In genomic region chr19:49741210-49741844, GRCh38 we compare ENCODE assay signal across 27 cellular contexts. TPM values are rescaled to one million over a fixed set of nuclear protein-coding genes. Genes with fewer than 3 reads are reported as not detected.
DNase-seq lines count a peak whose midpoint lies in the region; ATAC-seq and TF ChIP-seq lines count a peak whose summit lies in the region.
"Had no signal": no experiment of that assay in that cellular context is flagged by ENCODE, and none has a peak within 500 bp of the region (broad histone marks: within the 10 kb centered on the region; RNA-seq: fewer than 3 reads in every experiment).

No MANE protein-coding gene starts in this region.

- no peaks in the 10 kb centered on the region for H4K20me1 ChIP-seq in neural progenitor cell (ENCODE audit: low read depth)

- no peak for ATAC-seq in GM18502 (IDR thresholded peaks at IDR 0.05; ENCODE audit: poor library complexity, unreplicated experiment)
- ATAC-seq: CD8-positive, alpha-beta T cell; gastrocnemius medialis; stimulated activated memory B cell treated with anti-CD40 and anti-IgM and Interleukin-4, amounts not matched to agents 10 μg/mL and 1 μg/mL and 100 μg/mL, for 72 hours had no signal

- H3K4me1 ChIP-seq in neural progenitor cell, result no peaks in the 10 kb centered on the region
- H3K4me1 ChIP-seq: gastrocnemius medialis had no signal

- no peaks in the 10 kb centered on the region for H3K4me1 Mint-ChIP-seq in neural progenitor cell
- H3K4me1 Mint-ChIP-seq: brain had no signal

- H3K4me2 ChIP-seq in neural progenitor cell, result no peak overlapping the region

- no peaks in the 10 kb centered on the region for H3K9me3 ChIP-seq in neural progenitor cell (ENCODE audit: low read depth)
- H3K9me3 ChIP-seq: gastrocnemius medialis had no signal

- no peak overlapping the region for H3K9ac ChIP-seq in neural progenitor cell
- H3K9ac ChIP-seq: GM23248 had no signal

- no peak overlapping the region for H3K4me3 Mint-ChIP-seq in neural progenitor cell
- H3K4me3 Mint-ChIP-seq: brain; CD8-positive, alpha-beta T cell; IgD-negative memory B cell; stimulated activated memory B cell treated with anti-CD40 and anti-IgM and Interleukin-4, amounts not matched to agents 10 μg/mL and 1 μg/mL and 100 μg/mL, for 72 hours had no signal

- TF ChIP-seq CTCF in neural progenitor cell (IDR thresholded peaks at IDR 0.05) (no peak), GM10266 (IDR thresholded peaks at IDR 0.05; ENCODE audit: control insufficient read depth, insufficient read depth, low read depth, missing control alignments) (no peak)

- H3K4me3 ChIP-seq in neural progenitor cell, result no peak overlapping the region
- H3K4me3 ChIP-seq: gastrocnemius medialis, GM23248, skin epidermis had no signal

- H3K27ac Mint-ChIP-seq in neural progenitor cell, result peak overlapping the region; percentile 6
- H3K27ac Mint-ChIP-seq: brain; CD8-positive, alpha-beta T cell; IgD-negative memory B cell; stimulated activated memory B cell treated with anti-CD40 and anti-IgM and Interleukin-4, amounts not matched to agents 10 μg/mL and 1 μg/mL and 100 μg/mL, for 72 hours had no signal

- H3K27ac ChIP-seq in neural progenitor cell, result no peak overlapping the region
- H3K27ac ChIP-seq: gastrocnemius medialis, GM23248, skin epidermis, WERI-Rb-1 had no signal

- H3K36me3 ChIP-seq in neural progenitor cell, result no peaks in the 10 kb centered on the region
- H3K36me3 ChIP-seq: gastrocnemius medialis, WERI-Rb-1 had no signal

- no peaks in the 10 kb centered on the region for H3K79me2 ChIP-seq in neural progenitor cell (ENCODE audit: low read depth)

- H3K36me3 Mint-ChIP-seq in neural progenitor cell, result no peaks in the 10 kb centered on the region
- H3K36me3 Mint-ChIP-seq: brain; CD8-positive, alpha-beta T cell; stimulated activated memory B cell treated with anti-CD40 and anti-IgM and Interleukin-4, amounts not matched to agents 10 μg/mL and 1 μg/mL and 100 μg/mL, for 72 hours had no signal

- peaks cover 4% of the 10 kb centered on the region for H3K27me3 Mint-ChIP-seq in neural progenitor cell (ENCODE audit: insufficient read depth, low read depth)
- H3K27me3 Mint-ChIP-seq: brain, IgD-negative memory B cell had no signal

- no peaks in the 10 kb centered on the region for H3K27me3 ChIP-seq in neural progenitor cell
- H3K27me3 ChIP-seq: gastrocnemius medialis had no signal

- DNase-seq in HCEC 1CT (peak; percentile 46), M059J (ENCODE audit: low read depth) (peak; percentile 66), SW480 (ENCODE audit: low spot score) (peak; percentile 32), neural progenitor cell (ENCODE audit: low spot score) (no peak), DMS53 (lab: John Stamatoyannopoulos, UW) (no peak), GM10266 (ENCODE audit: extremely low spot score) (no peak)
- DNase-seq: activated CD4-positive, alpha-beta T cell treated with anti-CD3 and anti-CD28 coated beads, Interleukin-2, amount 50 U/mL, for 1 hour; activated effector memory CD4-positive, alpha-beta T cell treated with Interleukin-2 at 50 U/mL for 16 hours; CD8-positive, alpha-beta T cell; effector CD8-positive, alpha-beta T cell; gastrocnemius medialis; GM23248; islet precursor cell; NCI-H1048; NCI-H187 treated with DMSO at 0.1 percent for 48 hours; NCI-H2227 treated with DMSO at 0.1 percent for 48 hours; stimulated activated CD4-positive, alpha-beta T cell treated with anti-CD3 and anti-CD28 coated beads, Interleukin-2, amount 100 ng/mL, for 24 hours; T-helper 2 cell; WERI-Rb-1 had no signal

- peaks cover 7% of the 10 kb centered on the region for H3K9me3 Mint-ChIP-seq in neural progenitor cell
- H3K9me3 Mint-ChIP-seq: brain; CD8-positive, alpha-beta T cell had no signal

- H2AFZ ChIP-seq in neural progenitor cell (replicated peaks), result no peak overlapping the region
- H2AFZ ChIP-seq: GM23248 had no signal

- no peaks in the 10 kb centered on the region for H3F3A ChIP-seq in neural progenitor cell (ENCODE audit: low read depth)

RNA-seq across cellular contexts. Expression of gene TSKS, which starts 21.8 kb away (rescaled TPM):
- total RNA-seq in M059J (2014; rRNA removed; shearing (Covaris generic)), result not detected in 2 replicates
- total RNA-seq in neural progenitor cell (ENCODE audit: low replicate concordance), result 0.37 TPM in 1 of 2 replicates, not detected in the other
- total RNA-seq: chondrocyte, pulmonary artery endothelial cell, temporal lobe had no signal

RNA-seq across cellular contexts. Expression of gene AP2A1, which starts 25.5 kb away (rescaled TPM):
- 74.4 and 113 TPM in 2 replicates for total RNA-seq in M059J (2014; rRNA removed; shearing (Covaris generic))
- 61.6 and 137 TPM in 2 replicates for total RNA-seq in neural progenitor cell (ENCODE audit: low replicate concordance)

RNA-seq across cellular contexts. Expression of gene CPT1C, which starts 50.4 kb away (rescaled TPM):
- 21.1 and 26.7 TPM in 2 replicates for total RNA-seq in M059J (2014; rRNA removed; shearing (Covaris generic))
- 51.7 and 105 TPM in 2 replicates for total RNA-seq in neural progenitor cell (ENCODE audit: low replicate concordance)

RNA-seq across cellular contexts. Expression of gene ADM5, which starts 51.9 kb away (rescaled TPM):
- total RNA-seq in M059J (2014; rRNA removed; shearing (Covaris generic)), result 0.20 and 0.34 TPM in 2 replicates
- 6.0 and 9.4 TPM in 2 replicates for total RNA-seq in neural progenitor cell (ENCODE audit: low replicate concordance)
- total RNA-seq: GM23248 had no signal

Comparison
In these comparisons a context has a peak if more than half of its experiments do, and no peak if none do; other contexts are left out.
1. DNase-seq: peak in HCEC 1CT (single experiment), M059J (single experiment) and SW480 (single experiment); none in neural progenitor cell (single experiment), DMS53 (single experiment) and GM10266 (single experiment).